ENCODE assay signal across 8 cellular contexts in genomic region chr6:145814501-145815350, GRCh38. TPM values are rescaled to one million over a fixed set of nuclear protein-coding genes. Genes with fewer than 3 reads are reported as not detected.
A peak's percentile ranks its signal among the peaks of the same experiment; 100 is the strongest.
DNase-seq lines count a peak whose midpoint lies in the region; ATAC-seq and TF ChIP-seq lines count a peak whose summit lies in the region.

Gene FBXO30, minus strand, starts transcription at chr6:145814795. Its CDS starts 8,390 bp downstream, at chr6:145806405.

- H3K27ac Mint-ChIP-seq in natural killer cell = peak within 1 kb of the TSS; percentile 87 to 93

- H3K9me3 ChIP-seq in Panc1 (ENCODE audit: control insufficient read depth, insufficient read depth, low read depth, low read length) = no peaks in the 10 kb centered on the region

- intact Hi-C loops in Panc1 (cut with micrococcal nuclease; ENCODE audit: unreplicated experiment) = loop anchor here (2.0 kb wide), 1 partner anchor 80 kb away; the partner anchor contains the start of gene EPM2A
- intact Hi-C loops in natural killer cell (cut with micrococcal nuclease) = loop anchor here (1.0 to 5.0 kb wide), 3 partner anchors 53 to 150 kb away; partner anchors contain the start of gene SHPRH

- H3K4me3 Mint-ChIP-seq in natural killer cell = peak within 1 kb of the TSS; percentile 92

- no peaks in the 10 kb centered on the region for H3K36me3 Mint-ChIP-seq in natural killer cell

- peak; percentile 80 for DNase-seq in DMS79 treated with DMSO at 0.1 percent for 48 hours (lab: John Stamatoyannopoulos, UW)
- DNase-seq in KBM-7 = peak; percentile 92
- peak; percentile 48 for DNase-seq in Panc1 (ENCODE audit: low read depth, low spot score)
- peak; percentile 65 to 84 for DNase-seq in activated T-helper 1 cell treated with anti-CD3 and anti-CD28 coated beads, Interleukin-2, amount 50 U/mL, for 16 hours (ENCODE audit: low read depth in 1 of 2, low spot score in 1 of 2)
- peak; percentile 80 for DNase-seq in fibroblast of mammary gland (ENCODE audit: low read depth)
- DNase-seq in natural killer cell = peak; percentile 87
- DNase-seq in stimulated activated naive CD4-positive, alpha-beta T cell treated with Interleukin-2 at 50 U/mL for 16 hours (lab: John Stamatoyannopoulos, UW) = peak; percentile 94

- H3K4me1 Mint-ChIP-seq in natural killer cell = peaks cover 29 to 46% of the 10 kb centered on the region in 2 donors

- H3K36me3 ChIP-seq in Panc1 (ENCODE audit: control insufficient read depth, insufficient read depth, low read length) = peaks cover 5% of the 10 kb centered on the region; the same call in 1 of the 2 replicates

- CTCF ChIA-PET in Panc1 (lab: Charles Lee) = no interaction called here

- TSS peak; percentile 71 for BruUV-seq in Panc1 (replicated peaks; lab: Mats Ljungman, UMichigan)

- no peaks in the 10 kb centered on the region for H3K27me3 ChIP-seq in Panc1 (ENCODE audit: control insufficient read depth, insufficient read depth, low read length)

- ATAC-seq in GM21723 (IDR thresholded peaks at IDR 0.05; ENCODE audit: unreplicated experiment) = peak; percentile 76
- ATAC-seq in Panc1 = peak; percentile 95
- peak; percentile 89 to 99 (median 93) for ATAC-seq in natural killer cell

- no peak for TF ChIP-seq CTCF in Panc1 (IDR thresholded peaks at IDR 0.05)
- TF ChIP-seq CTCF in fibroblast of mammary gland (conservative IDR thresholded peaks at IDR 0.05; ENCODE audit: control insufficient read depth, insufficient read depth, low read depth, low read length) = peak; percentile 13
- TF ChIP-seq CTCF in natural killer cell (IDR thresholded peaks at IDR 0.05) = no peak

- in situ Hi-C loops in KBM-7 (cut with MboI; ENCODE audit: low pct_unique_long_range_greater_than_20kb, low sequenced_read_pairs) = no loop called here
- in situ Hi-C loops in Panc1 (cut with HindIII; ENCODE audit: low pct_unique_long_range_greater_than_20kb, low sequenced_read_pairs) = no loop called here

- H3K4me3 ChIP-seq in Panc1 (ENCODE audit: low read depth in 2 of 2, low read length in 2 of 2) = peak within 1 kb of the TSS; percentile 80 to 91
- peak within 1 kb of the TSS; percentile 76 for H3K4me3 ChIP-seq in fibroblast of mammary gland (ENCODE audit: control insufficient read depth, low read depth, low read length)

- POLR2A ChIA-PET in Panc1 (lab: Charles Lee) = interaction anchor here (0.5 to 1.0 kb wide), 6 partner anchors 75 to 1089 kb away, joined by 3 to 9 read pairs (median 4); partner anchors contain the start of gene EPM2A

- H3K4me1 ChIP-seq in Panc1 (ENCODE audit: control insufficient read depth, insufficient read depth, low read length) = peaks cover 19% of the 10 kb centered on the region; the same call in 1 of the 2 replicates

- peak within 1 kb of the TSS; percentile 95 for H3K27ac ChIP-seq in Panc1 (ENCODE audit: low read length)

- no peaks in the 10 kb centered on the region for H3K27me3 Mint-ChIP-seq in natural killer cell (ENCODE audit: low read depth in 2 of 2)

- H3K9me3 Mint-ChIP-seq in natural killer cell = no peaks in the 10 kb centered on the region

RNA-seq across cellular contexts. Expression of gene FBXO30, which starts in this region (rescaled TPM):
- total RNA-seq in Panc1 (2021; ENCODE audit: unreplicated experiment) (9.5 TPM), natural killer cell (1 to 10 TPM; 3.4 to 6.4 (median 5.9) TPM)
- polyA plus RNA-seq in Panc1 (2012; ENCODE audit: insufficient read length) = 3.4 TPM

Comparison
In these comparisons a context has a peak if more than half of its experiments do, and no peak if none do; other contexts are left out.
1. Peak in every context shown above with its lines: DNase-seq, ATAC-seq, H3K4me3 ChIP-seq and H3K27ac ChIP-seq.